In genomic region chr11:123702137-123702536, GRCh38 we compare ENCODE assay signal across 16 cellular contexts. TPM values are rescaled to one million over a fixed set of nuclear protein-coding genes. Genes with fewer than 3 reads are reported as not detected.
DNase-seq lines count a peak whose midpoint lies in the region; TF ChIP-seq lines count a peak whose summit lies in the region.
"Had no signal": no experiment of that assay in that cellular context is flagged by ENCODE, and none has a peak within 500 bp of the region (broad histone marks: within the 10 kb centered on the region; RNA-seq: fewer than 3 reads in every experiment).

No MANE protein-coding gene starts in this region.

- peak; percentile 35 for DNase-seq in Ammon's horn (ENCODE audit: low spot score)
- DNase-seq in GF-D8 (lab: John Stamatoyannopoulos, UW), result peak; percentile 64
- DNase-seq in LHCN-M2 (ENCODE audit: low read depth), result peak; percentile 60
- peak; percentile 17 for DNase-seq in fibroblast of mammary gland (ENCODE audit: low read depth)
- no peak for DNase-seq in MM.1S
- no peak for DNase-seq in DMS53 treated with DMSO at 0.1 percent for 48 hours (lab: John Stamatoyannopoulos, UW; ENCODE audit: unreplicated experiment)
- DNase-seq in stimulated activated CD4-positive, alpha-beta T cell treated with anti-CD3 and anti-CD28 coated beads, Interleukin-2, amount 100 ng/mL, for 48 hours, result no peak
- DNase-seq in HFFc6, result no peak
- DNase-seq: activated CD4-positive, alpha-beta T cell treated with anti-CD3 and anti-CD28 coated beads for 36 hours; activated naive CD8-positive, alpha-beta T cell treated with anti-CD3 and anti-CD28 coated beads, Interleukin-2, amount 10 ng/mL, durations not matched to agents 7 days and 5 days; cerebellar nuclear complex; GOT3; T-helper 17 cell; tibial artery had no signal

- no peaks in the 10 kb centered on the region for H3K36me3 Mint-ChIP-seq in HFFc6 (ENCODE audit: low read depth)
- H3K36me3 Mint-ChIP-seq: activated naive CD8-positive, alpha-beta T cell treated with anti-CD3 and anti-CD28 coated beads, Interleukin-2, amount 10 ng/mL, durations not matched to agents 7 days and 5 days had no signal

- no peaks in the 10 kb centered on the region for H3K9me3 Mint-ChIP-seq in HFFc6
- H3K9me3 Mint-ChIP-seq: activated naive CD8-positive, alpha-beta T cell treated with anti-CD3 and anti-CD28 coated beads, Interleukin-2, amount 10 ng/mL, durations not matched to agents 7 days and 5 days had no signal

- no peaks in the 10 kb centered on the region for H3K79me2 ChIP-seq in MM.1S (ENCODE audit: low read length)

- no peak overlapping the region for H3K4me2 ChIP-seq in MM.1S (ENCODE audit: low read depth, low read length)

- no peak for TF ChIP-seq CTCF in fibroblast of mammary gland (conservative IDR thresholded peaks at IDR 0.05; ENCODE audit: control insufficient read depth, insufficient read depth, low read depth, low read length)
- no peak for TF ChIP-seq CTCF in MM.1S (IDR thresholded peaks at IDR 0.05; ENCODE audit: low read length)
- no peak for TF ChIP-seq CTCF in HFFc6 (IDR thresholded peaks at IDR 0.05)

- H3K4me3 Mint-ChIP-seq in HFFc6, result no peak overlapping the region
- H3K4me3 Mint-ChIP-seq: activated CD4-positive, alpha-beta T cell treated with anti-CD3 and anti-CD28 coated beads for 36 hours; activated naive CD8-positive, alpha-beta T cell treated with anti-CD3 and anti-CD28 coated beads, Interleukin-2, amount 10 ng/mL, durations not matched to agents 7 days and 5 days; T-helper 17 cell had no signal

- H3K4me1 Mint-ChIP-seq in HFFc6 (ENCODE audit: low read depth), result peaks cover 1% of the 10 kb centered on the region
- H3K4me1 Mint-ChIP-seq: activated CD4-positive, alpha-beta T cell treated with anti-CD3 and anti-CD28 coated beads for 36 hours; activated naive CD8-positive, alpha-beta T cell treated with anti-CD3 and anti-CD28 coated beads, Interleukin-2, amount 10 ng/mL, durations not matched to agents 7 days and 5 days had no signal

- no peaks in the 10 kb centered on the region for H3K4me1 ChIP-seq in MM.1S (ENCODE audit: low read length)
- H3K4me1 ChIP-seq: tibial artery had no signal

- no peaks in the 10 kb centered on the region for H3K9me3 ChIP-seq in MM.1S (replicated peaks; ENCODE audit: insufficient read depth, low read length)
- H3K9me3 ChIP-seq: tibial artery had no signal

- H3F3A ChIP-seq in MM.1S (ENCODE audit: insufficient read depth, low read length), result no peaks in the 10 kb centered on the region

- no peak overlapping the region for H3K27ac ChIP-seq in MM.1S (ENCODE audit: low read length)
- H3K27ac ChIP-seq: tibial artery had no signal

- H3K4me3 ChIP-seq in fibroblast of mammary gland (ENCODE audit: control insufficient read depth, low read depth, low read length) (no peak overlapping the region), MM.1S (ENCODE audit: low read length) (no peak overlapping the region)
- H3K4me3 ChIP-seq: tibial artery had no signal

- H4K20me1 ChIP-seq in MM.1S (ENCODE audit: insufficient read depth, low read length), result no peaks in the 10 kb centered on the region

- no peak overlapping the region for H2AFZ ChIP-seq in MM.1S (ENCODE audit: low read length)

- no peak overlapping the region for H3K27ac Mint-ChIP-seq in HFFc6
- H3K27ac Mint-ChIP-seq: activated CD4-positive, alpha-beta T cell treated with anti-CD3 and anti-CD28 coated beads for 36 hours; activated naive CD8-positive, alpha-beta T cell treated with anti-CD3 and anti-CD28 coated beads, Interleukin-2, amount 10 ng/mL, durations not matched to agents 7 days and 5 days; progenitor cell of endocrine pancreas; T-helper 17 cell had no signal

- no peak overlapping the region for H3K9ac ChIP-seq in MM.1S (ENCODE audit: low read length)

- no peaks in the 10 kb centered on the region for H3K36me3 ChIP-seq in MM.1S (replicated peaks; ENCODE audit: insufficient read depth, low read length)
- H3K36me3 ChIP-seq: tibial artery had no signal

- H3K27me3 ChIP-seq in MM.1S (replicated peaks; ENCODE audit: insufficient read depth, low read length), result no peaks in the 10 kb centered on the region
- H3K27me3 ChIP-seq: tibial artery had no signal

- no peaks in the 10 kb centered on the region for H3K9me2 ChIP-seq in MM.1S (replicated peaks; ENCODE audit: insufficient read depth, low read length)

- H3K27me3 Mint-ChIP-seq in HFFc6 (ENCODE audit: insufficient read depth), result peaks cover 41% of the 10 kb centered on the region
- H3K27me3 Mint-ChIP-seq: progenitor cell of endocrine pancreas had no signal

RNA-seq across cellular contexts. Expression of gene ZNF202, which starts 39.3 kb away (rescaled TPM):
- 7.8 and 9.4 TPM in 2 replicates for total RNA-seq in LHCN-M2 (2014; rRNA removed)
- polyA plus RNA-seq in LHCN-M2 (2012), result 4.7 TPM
- 1 to 10 TPM; 5.4 to 8.3 (median 6.8) TPM for total RNA-seq in HFFc6 (2021; fragmentation: NEBNext Ultra II Directional; extraction: Animal tissue kit (Norgen Biotek cat#: 25700))

RNA-seq across cellular contexts. Expression of gene SCN3B, which starts 47.7 kb away (rescaled TPM):
- not detected in 2 replicates for total RNA-seq in LHCN-M2 (2014; rRNA removed)
- 0.06 TPM for polyA plus RNA-seq in LHCN-M2 (2012)
- not detected for total RNA-seq in HFFc6 (2021; fragmentation: NEBNext Ultra II Directional; extraction: Animal tissue kit (Norgen Biotek cat#: 25700))
- total RNA-seq: activated CD4-positive, alpha-beta T cell treated with anti-CD3 and anti-CD28 coated beads for 36 hours; activated naive CD8-positive, alpha-beta T cell treated with anti-CD3 and anti-CD28 coated beads, Interleukin-2, amount 10 ng/mL, durations not matched to agents 7 days and 5 days; T-helper 17 cell had no signal

RNA-seq across cellular contexts. Expression of gene OR6X1, which starts 52.2 kb away (rescaled TPM):
- not detected in 2 replicates for total RNA-seq in LHCN-M2 (2014; rRNA removed)
- polyA plus RNA-seq in LHCN-M2 (2012), result not detected
- total RNA-seq in HFFc6 (2021; fragmentation: NEBNext Ultra II Directional; extraction: Animal tissue kit (Norgen Biotek cat#: 25700)), result not detected
- total RNA-seq: activated CD4-positive, alpha-beta T cell treated with anti-CD3 and anti-CD28 coated beads for 36 hours; activated naive CD8-positive, alpha-beta T cell treated with anti-CD3 and anti-CD28 coated beads, Interleukin-2, amount 10 ng/mL, durations not matched to agents 7 days and 5 days; progenitor cell of endocrine pancreas; T-helper 17 cell had no signal
- polyA plus RNA-seq: BJ had no signal

Comparison
In these comparisons a context has a peak if more than half of its experiments do, and no peak if none do; other contexts are left out.
1. DNase-seq: peak in Ammon's horn (single experiment), GF-D8 (single experiment), LHCN-M2 (single experiment) and fibroblast of mammary gland (single experiment); none in MM.1S (single experiment), DMS53 treated with DMSO at 0.1 percent for 48 hours (single experiment), stimulated activated CD4-positive, alpha-beta T cell treated with anti-CD3 and anti-CD28 coated beads, Interleukin-2, amount 100 ng/mL, for 48 hours (0 of 2) and HFFc6 (single experiment).